In the genomic region with DNA sequence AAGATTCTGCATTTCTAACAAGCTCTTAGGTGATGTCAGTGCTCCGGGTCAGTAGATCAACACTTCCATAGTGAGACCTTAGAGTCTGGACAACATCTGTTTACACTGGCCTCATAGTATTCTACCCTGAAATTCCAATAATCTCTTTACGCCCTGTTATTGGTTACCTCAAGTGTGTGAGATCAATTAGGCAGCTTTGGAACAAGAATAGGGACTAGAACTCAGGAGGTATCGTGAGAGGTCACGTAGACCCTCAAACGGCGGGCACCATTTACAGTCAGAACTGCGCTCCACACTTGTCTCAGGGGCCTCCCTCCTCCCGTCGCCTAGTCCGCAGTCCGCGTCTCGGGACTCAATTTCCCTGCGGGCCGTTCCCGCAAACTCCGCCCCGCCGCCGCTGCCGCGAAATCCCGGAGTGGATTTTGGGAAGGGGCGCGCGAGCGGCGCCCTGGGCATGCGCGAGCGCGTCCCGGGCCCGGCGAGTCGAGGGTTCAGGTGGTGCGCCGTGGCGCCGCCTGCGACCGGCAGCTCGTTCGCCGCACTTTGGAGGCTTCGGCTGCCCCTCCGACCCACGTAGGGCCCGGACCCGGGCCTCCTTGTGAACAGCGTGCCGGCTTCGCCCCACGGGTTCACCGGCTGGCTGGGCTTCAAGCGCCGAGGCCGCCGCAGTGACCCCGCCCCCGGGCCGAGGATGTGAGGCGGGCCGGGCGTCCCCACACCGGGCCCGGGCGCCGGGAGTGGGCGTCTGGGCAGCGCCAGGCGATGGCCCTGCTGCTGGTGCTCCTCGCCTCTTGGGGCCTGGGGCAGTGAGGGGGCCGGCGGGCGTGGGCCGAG, we compare ENCODE assay signal across 8 cellular contexts.
DNase-seq lines count a peak whose midpoint lies in the region; ATAC-seq and TF ChIP-seq lines count a peak whose summit lies in the region.

A gene with protein sequence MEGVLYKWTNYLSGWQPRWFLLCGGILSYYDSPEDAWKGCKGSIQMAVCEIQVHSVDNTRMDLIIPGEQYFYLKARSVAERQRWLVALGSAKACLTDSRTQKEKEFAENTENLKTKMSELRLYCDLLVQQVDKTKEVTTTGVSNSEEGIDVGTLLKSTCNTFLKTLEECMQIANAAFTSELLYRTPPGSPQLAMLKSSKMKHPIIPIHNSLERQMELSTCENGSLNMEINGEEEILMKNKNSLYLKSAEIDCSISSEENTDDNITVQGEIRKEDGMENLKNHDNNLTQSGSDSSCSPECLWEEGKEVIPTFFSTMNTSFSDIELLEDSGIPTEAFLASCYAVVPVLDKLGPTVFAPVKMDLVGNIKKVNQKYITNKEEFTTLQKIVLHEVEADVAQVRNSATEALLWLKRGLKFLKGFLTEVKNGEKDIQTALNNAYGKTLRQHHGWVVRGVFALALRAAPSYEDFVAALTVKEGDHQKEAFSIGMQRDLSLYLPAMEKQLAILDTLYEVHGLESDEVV (plus strand): TSS at position 498 of the 834 bp plus-strand sequence. CDS start 351 bp downstream, outside the sequence.

- ATAC-seq in GM21390 (IDR thresholded peaks at IDR 0.05; ENCODE audit: unreplicated experiment), result peak; percentile 50

- H3K4me1 ChIP-seq in OCI-LY3 (ENCODE audit: low read length) (peaks cover 31% of the 10 kb centered on the region), mucosa of stomach (ENCODE audit: control insufficient read depth, insufficient read depth, low read length) (peaks cover 4% of the 10 kb centered on the region)

- TF ChIP-seq POLR2A in erythroblast (IDR thresholded peaks at IDR 0.05; ENCODE audit: low read length), result peak; percentile 48

- H3K4me3 ChIP-seq in OCI-LY3 (ENCODE audit: low read length), result peak within 1 kb of the TSS; percentile 88
- peak within 1 kb of the TSS; percentile 43 for H3K4me3 ChIP-seq in mucosa of stomach (ENCODE audit: low read length)

- TF ChIP-seq CTCF in OCI-LY3 (IDR thresholded peaks at IDR 0.05; ENCODE audit: low read depth, low read length), result no peak

- peak within 1 kb of the TSS; percentile 95 for H3K4me2 ChIP-seq in OCI-LY3 (ENCODE audit: low read length)

- H3K27me3 ChIP-seq in OCI-LY3 (ENCODE audit: low read depth, low read length) (no peaks in the 10 kb centered on the region), mucosa of stomach (ENCODE audit: control insufficient read depth, insufficient read depth, low read length) (no peaks in the 10 kb centered on the region)

- H2AFZ ChIP-seq in OCI-LY3 (ENCODE audit: low read depth, low read length), result peak within 1 kb of the TSS; percentile 62; the same call in 1 of the 2 replicates

- H3K9me3 ChIP-seq in OCI-LY3 (ENCODE audit: insufficient read depth, low read length), result no peaks in the 10 kb centered on the region
- no peaks in the 10 kb centered on the region for H3K9me3 ChIP-seq in mucosa of stomach (ENCODE audit: control insufficient read depth, low read length)

- peak within 1 kb of the TSS; percentile 98 for H3K9ac ChIP-seq in OCI-LY3 (ENCODE audit: low read length)
- peak within 1 kb of the TSS; percentile 69 for H3K9ac ChIP-seq in mucosa of stomach (ENCODE audit: low read length)

- peak within 1 kb of the TSS; percentile 98 for H3K27ac ChIP-seq in OCI-LY3 (ENCODE audit: low read length)

- H3K36me3 ChIP-seq in OCI-LY3 (replicated peaks; ENCODE audit: low read depth, low read length) (peaks cover 3% of the 10 kb centered on the region), mucosa of stomach (ENCODE audit: control insufficient read depth, insufficient read depth, low read length) (no peaks in the 10 kb centered on the region)

- DNase-seq in DMS 273 (lab: John Stamatoyannopoulos, UW; ENCODE audit: unreplicated experiment), result peak; percentile 99
- DNase-seq in HUDEP-2 (lab: John Stamatoyannopoulos, UW; ENCODE audit: unreplicated experiment in 76 of 76), result peak in 75 of 76 experiments; percentile 28 to 91 (median 75)
- peak; percentile 97 for DNase-seq in activated T-cell treated with anti-CD3 and anti-CD28 coated beads, Interleukin-2, amount 50 U/mL, for 1 hour
- DNase-seq in erythroblast (lab: John Stamatoyannopoulos, UW), result peak; percentile 89 to 92
- peak; percentile 74 to 77 for DNase-seq in stimulated activated CD8-positive, alpha-beta memory T cell treated with anti-CD3 and anti-CD28 coated beads, Interleukin-4, amount 100 ng/mL, for 4 hours (ENCODE audit: low read depth in 2 of 2, low spot score in 1 of 2)

- H4K20me1 ChIP-seq in OCI-LY3 (ENCODE audit: insufficient read depth, low read length), result peaks cover 49% of the 10 kb centered on the region

- peaks cover 74% of the 10 kb centered on the region for H3K79me2 ChIP-seq in OCI-LY3 (ENCODE audit: low read length)

Comparison
In these comparisons a context has a peak if more than half of its experiments do, and no peak if none do; other contexts are left out.
1. Peak in every context shown above with its lines: DNase-seq, ATAC-seq, H3K4me3 ChIP-seq and H3K27ac ChIP-seq.